In genomic region chr4:168832746-168833575, GRCh38 we compare ENCODE assay signal across 8 cellular contexts.
A peak's percentile ranks its signal among the peaks of the same experiment; 100 is the strongest.
DNase-seq lines count a peak whose midpoint lies in the region; ATAC-seq and TF ChIP-seq lines count a peak whose summit lies in the region.

No MANE protein-coding gene starts in this region.

- H3K27me3 Mint-ChIP-seq in brain, result peaks cover 10% of the 10 kb centered on the region
- H3K27me3 Mint-ChIP-seq in immature natural killer cell (ENCODE audit: low read depth in 3 of 3), result peaks cover 11 to 16% (median 12%) of the 10 kb centered on the region in 3 donors

- ATAC-seq in DND-41 (ENCODE audit: insufficient read depth, low read depth) (no peak), GM21528 (IDR thresholded peaks at IDR 0.05; ENCODE audit: low FRiP score, unreplicated experiment) (no peak)

- DNase-seq in DND-41 (no peak), immature natural killer cell (peak in 2 of 3 donors; percentile 4 to 12), DMS114 treated with DMSO at 0.1 percent for 48 hours (lab: John Stamatoyannopoulos, UW; ENCODE audit: unreplicated experiment) (no peak)
- DNase-seq in stimulated activated CD4-positive, alpha-beta T cell treated with anti-CD3 and anti-CD28 coated beads, Interleukin-4, amount 100 ng/mL, for 4 hours, result no peak

- no peaks in the 10 kb centered on the region for H3K79me2 ChIP-seq in DND-41 (ENCODE audit: insufficient read depth, low read length)
- H3K79me2 ChIP-seq in KMS-11 (ENCODE audit: insufficient read depth, low read depth), result peaks cover 55% of the 10 kb centered on the region

- H4K20me1 ChIP-seq in DND-41 (ENCODE audit: insufficient read depth, low read length) (no peaks in the 10 kb centered on the region; the same call in 1 of the 2 replicates), KMS-11 (ENCODE audit: insufficient read depth) (no peaks in the 10 kb centered on the region)

- peak overlapping the region; percentile 56; the same call in 1 of the 2 replicates for H3K9ac ChIP-seq in DND-41 (ENCODE audit: low read depth, low read length)
- peak overlapping the region; percentile 94 for H3K9ac ChIP-seq in KMS-11

- H3K36me3 Mint-ChIP-seq in brain, result peaks cover 32% of the 10 kb centered on the region
- peaks cover 0 to 4% (median 0%) of the 10 kb centered on the region in 3 donors for H3K36me3 Mint-ChIP-seq in immature natural killer cell

- H3K9me3 ChIP-seq in DND-41 (ENCODE audit: insufficient read depth, low read length, severe bottlenecking), result no peaks in the 10 kb centered on the region

- H3K36me3 ChIP-seq in DND-41 (ENCODE audit: insufficient read depth, low read length) (no peaks in the 10 kb centered on the region), KMS-11 (ENCODE audit: insufficient read depth) (no peaks in the 10 kb centered on the region)

- H2AFZ ChIP-seq in DND-41 (ENCODE audit: low read depth, low read length) (no peak overlapping the region), KMS-11 (ENCODE audit: low read depth) (peak overlapping the region; percentile 99)

- peaks cover 0 to 8% (median 3%) of the 10 kb centered on the region in 5 experiments for H3K9me3 Mint-ChIP-seq in brain
- no peaks in the 10 kb centered on the region for H3K9me3 Mint-ChIP-seq in immature natural killer cell

- H3K27me3 ChIP-seq in DND-41 (ENCODE audit: insufficient read depth, low read length, poor library complexity) (peaks cover 18% of the 10 kb centered on the region), KMS-11 (ENCODE audit: insufficient read depth, low read depth) (no peaks in the 10 kb centered on the region)

- H3K4me2 ChIP-seq in DND-41 (ENCODE audit: insufficient read depth, low read length) (peak overlapping the region; percentile 63), KMS-11 (peak overlapping the region; percentile 76)

- H3K4me1 ChIP-seq in DND-41 (ENCODE audit: insufficient read depth, low read length), result peaks cover 17% of the 10 kb centered on the region
- H3K4me1 ChIP-seq in KMS-11 (ENCODE audit: low read depth, poor library complexity, severe bottlenecking), result peaks cover 56% of the 10 kb centered on the region

- peak overlapping the region; percentile 89 to 98 (median 97) for H3K4me3 Mint-ChIP-seq in brain
- H3K4me3 Mint-ChIP-seq in immature natural killer cell, result peak overlapping the region; percentile 77 to 91 (median 80)

- H3K27ac ChIP-seq in DND-41 (ENCODE audit: low read length) (no peak overlapping the region), KMS-11 (no peak overlapping the region), skin epidermis (peak overlapping the region; percentile 16 to 95 (median 89))

- peaks cover 62% of the 10 kb centered on the region for H3K4me1 Mint-ChIP-seq in brain
- H3K4me1 Mint-ChIP-seq in immature natural killer cell, result peaks cover 16 to 20% of the 10 kb centered on the region in 2 donors

- TF ChIP-seq CTCF in DND-41 (IDR thresholded peaks at IDR 0.05; ENCODE audit: borderline replicate concordance, extremely low read depth, low read length, poor library complexity, severe bottlenecking) (no peak), KMS-11 (conservative IDR thresholded peaks at IDR 0.05; ENCODE audit: low read depth, low read length) (no peak), brain (conservative IDR thresholded peaks at IDR 0.05) (peak; percentile 46 to 62)

- peak overlapping the region in 1 of 2 experiments; percentile 65; a peak in 2 of 4 replicates for H3K4me3 ChIP-seq in DND-41 (ENCODE audit: low read depth in 1 of 2, low read length in 2 of 2)
- no peak overlapping the region for H3K4me3 ChIP-seq in KMS-11 (IDR thresholded peaks at IDR 0.05; ENCODE audit: insufficient read depth, low read depth, low read length)
- peak overlapping the region; percentile 52 to 78 (median 73) for H3K4me3 ChIP-seq in skin epidermis

- peak overlapping the region; percentile 92 to 99 (median 97) for H3K27ac Mint-ChIP-seq in brain
- peak overlapping the region in 3 of 6 donors; percentile 31 to 58 (median 31) for H3K27ac Mint-ChIP-seq in immature natural killer cell

Comparison
In these comparisons a context has a peak if more than half of its experiments do, and no peak if none do; other contexts are left out.
1. DNase-seq: peak in immature natural killer cell (2 of 3); none in DND-41 (single experiment), DMS114 treated with DMSO at 0.1 percent for 48 hours (single experiment) and stimulated activated CD4-positive, alpha-beta T cell treated with anti-CD3 and anti-CD28 coated beads, Interleukin-4, amount 100 ng/mL, for 4 hours (0 of 2).
2. H3K27ac ChIP-seq: peak in skin epidermis (21 of 21); none in DND-41 (single experiment) and KMS-11 (single experiment).
3. CTCF ChIP-seq: peak in brain (2 of 2); none in DND-41 (single experiment) and KMS-11 (single experiment).